ENCODE assay signal across 1 cellular context in the genomic region with DNA sequence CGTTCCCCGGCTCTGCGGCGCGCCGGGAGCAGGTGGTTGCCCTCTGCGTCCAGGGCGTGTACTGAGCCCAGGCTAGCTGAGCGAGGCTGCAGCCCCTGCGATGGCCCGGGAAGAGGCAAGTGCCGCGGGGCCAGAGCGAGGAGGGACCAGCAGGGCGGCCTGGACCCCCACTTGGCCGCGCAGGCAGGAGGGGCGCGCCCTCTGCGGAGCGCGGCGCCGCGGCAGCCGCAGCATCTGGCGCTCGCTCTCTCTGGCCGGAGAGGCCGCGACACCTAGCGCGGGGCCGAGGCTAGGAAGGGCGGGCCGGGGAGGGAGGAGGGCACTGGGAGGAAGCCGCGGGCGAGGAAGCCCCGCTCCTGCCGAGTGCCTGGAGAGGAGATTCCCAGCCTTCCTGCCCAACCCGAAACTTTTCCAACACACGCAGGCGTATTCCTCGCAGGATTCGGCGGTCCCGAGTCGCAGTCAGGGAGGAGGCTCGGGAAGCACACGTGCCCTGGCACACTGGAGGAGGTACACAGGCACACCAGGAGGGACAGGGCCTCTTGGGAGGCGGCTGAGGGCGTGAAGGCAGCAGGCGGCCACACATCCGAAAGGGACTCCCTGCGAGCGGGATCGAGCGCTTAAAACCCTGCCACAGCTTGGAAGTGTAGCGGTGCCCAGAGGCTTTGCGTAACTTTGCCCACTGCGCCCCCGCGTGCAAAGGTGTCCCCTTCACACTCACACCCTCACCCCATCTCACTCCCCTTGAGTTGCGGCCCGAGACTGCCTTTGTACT.
TF ChIP-seq lines count a peak whose summit lies in the region.

No MANE protein-coding gene starts in this region.

TF ChIP-seq in HepG2, 621 proteins besides CTCF, POLR2A, EP300 and RAD21 (continued from another document):
- no peak for TF ChIP-seq THAP8 (CRISPR knock-in tag; IDR thresholded peaks at IDR 0.05; ENCODE audit: borderline replicate concordance)
- TF ChIP-seq ZNF207 (IDR thresholded peaks at IDR 0.05; ENCODE audit: borderline replicate concordance) = no peak
- TF ChIP-seq IRX3 (CRISPR knock-in tag; IDR thresholded peaks at IDR 0.05; ENCODE audit: borderline replicate concordance, low read depth) = peak; percentile 68; the same call in 1 of the 2 replicates
- TF ChIP-seq BCLAF1 (IDR thresholded peaks at IDR 0.05) = no peak
- no peak for TF ChIP-seq ZNF337 (CRISPR knock-in tag; IDR thresholded peaks at IDR 0.05; ENCODE audit: borderline replicate concordance, low read depth)
- TF ChIP-seq TOPORS (CRISPR knock-in tag; IDR thresholded peaks at IDR 0.05) = no peak
- TF ChIP-seq, protein P1, sequence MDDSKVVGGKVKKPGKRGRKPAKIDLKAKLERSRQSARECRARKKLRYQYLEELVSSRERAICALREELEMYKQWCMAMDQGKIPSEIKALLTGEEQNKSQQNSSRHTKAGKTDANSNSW (CRISPR knock-in tag; IDR thresholded peaks at IDR 0.05; ENCODE audit: borderline replicate concordance) = no peak
- peak; percentile 12; the same call in 1 of the 2 replicates for TF ChIP-seq POGZ (CRISPR knock-in tag; IDR thresholded peaks at IDR 0.05)
- TF ChIP-seq, protein P2, sequence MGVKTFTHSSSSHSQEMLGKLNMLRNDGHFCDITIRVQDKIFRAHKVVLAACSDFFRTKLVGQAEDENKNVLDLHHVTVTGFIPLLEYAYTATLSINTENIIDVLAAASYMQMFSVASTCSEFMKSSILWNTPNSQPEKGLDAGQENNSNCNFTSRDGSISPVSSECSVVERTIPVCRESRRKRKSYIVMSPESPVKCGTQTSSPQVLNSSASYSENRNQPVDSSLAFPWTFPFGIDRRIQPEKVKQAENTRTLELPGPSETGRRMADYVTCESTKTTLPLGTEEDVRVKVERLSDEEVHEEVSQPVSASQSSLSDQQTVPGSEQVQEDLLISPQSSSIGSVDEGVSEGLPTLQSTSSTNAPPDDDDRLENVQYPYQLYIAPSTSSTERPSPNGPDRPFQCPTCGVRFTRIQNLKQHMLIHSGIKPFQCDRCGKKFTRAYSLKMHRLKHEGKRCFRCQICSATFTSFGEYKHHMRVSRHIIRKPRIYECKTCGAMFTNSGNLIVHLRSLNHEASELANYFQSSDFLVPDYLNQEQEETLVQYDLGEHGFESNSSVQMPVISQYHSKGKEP (CRISPR knock-in tag; IDR thresholded peaks at IDR 0.05) = no peak
- no peak for TF ChIP-seq ZNF780A (CRISPR knock-in tag; IDR thresholded peaks at IDR 0.05)
- TF ChIP-seq ZBTB42 (CRISPR knock-in tag; IDR thresholded peaks at IDR 0.05) = 0 out of 2 replicates have a peak, but pooled peaks have one; percentile 60
- 0 out of 2 replicates have a peak, but pooled peaks have one; percentile 54 for TF ChIP-seq ISL2 (CRISPR knock-in tag; IDR thresholded peaks at IDR 0.05)
TF ChIP-seq in HepG2: peak in this region for 135.
